ENCODE assay signal across 8 cellular contexts in the genomic region with DNA sequence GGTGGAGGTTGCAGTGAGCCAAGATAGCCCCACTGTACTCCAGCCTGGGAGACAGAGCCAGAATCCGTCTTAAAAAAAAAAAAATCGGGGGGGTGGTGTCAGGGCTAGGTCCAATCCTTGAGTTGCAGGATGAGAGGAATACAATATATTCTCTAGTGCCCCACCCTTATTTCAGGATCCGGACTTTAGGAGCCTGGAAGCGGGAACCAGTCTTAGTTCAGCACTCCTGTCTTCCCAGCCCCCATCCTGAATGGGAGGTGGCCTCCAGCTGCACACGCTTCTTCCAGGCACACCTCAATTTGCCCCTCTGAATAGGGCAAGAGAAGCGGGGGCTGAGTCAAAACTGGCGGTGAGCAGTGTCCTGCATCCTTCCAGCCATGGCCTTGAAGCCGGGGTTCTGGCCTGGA. TPM values are rescaled to one million over a fixed set of nuclear protein-coding genes. Genes with fewer than 3 reads are reported as not detected.
DNase-seq lines count a peak whose midpoint lies in the region; ATAC-seq, FAIRE-seq and TF ChIP-seq lines count a peak whose summit lies in the region.

No MANE protein-coding gene starts in this region.

- in situ Hi-C loops in gastrocnemius medialis (cut with MboI; ENCODE audit: low sequenced_read_pairs in 4 of 4), result no loop called here

- peak overlapping the region; percentile 94 to 99 (median 98) for H3K27ac ChIP-seq in gastrocnemius medialis

- no peaks in the 10 kb centered on the region for H3K36me3 ChIP-seq in gastrocnemius medialis

- H3K4me3 ChIP-seq in fibroblast of villous mesenchyme (ENCODE audit: low read depth, low read length) (peak overlapping the region; percentile 82), gastrocnemius medialis (peak overlapping the region; percentile 84 to 93 (median 90))

- H3K9me3 Mint-ChIP-seq in T-cell, result no peaks in the 10 kb centered on the region

- intact Hi-C loops in gastrocnemius medialis (cut with DNase I; ENCODE audit: low total_unique reads), result loop anchor here (1.0 to 5.0 kb wide), 4 partner anchors 18 to 827 kb away; partner anchors contain the start of genes HSF4 and TMEM208

- H3K4me1 Mint-ChIP-seq in T-cell, result peaks cover 40 to 56% (median 48%) of the 10 kb centered on the region in 3 donors

- POLR2A ChIA-PET in T-cell (lab: Charles Lee), result no interaction called here

- TF ChIP-seq CTCF in fibroblast of villous mesenchyme (IDR thresholded peaks at IDR 0.05; ENCODE audit: insufficient read depth, low read depth, low read length) (no peak), gastrocnemius medialis (IDR thresholded peaks at IDR 0.05 in 4 of 5, conservative IDR thresholded peaks at IDR 0.05 in 1 of 5) (no peak)

- CTCF ChIA-PET in T-cell (lab: Charles Lee), result interaction anchor here (0.6 to 1.6 kb wide), 2 partner anchors 13 to 288 kb away, joined by 3 read pairs; no protein-coding TSS in a partner anchor

- peaks cover 0 to 5% of the 10 kb centered on the region in 2 donors for H3K27me3 Mint-ChIP-seq in T-cell

- no peaks in the 10 kb centered on the region for H3K27me3 ChIP-seq in gastrocnemius medialis

- no peak for DNase-seq in GM12891 (ENCODE audit: insufficient read length, low spot score)
- DNase-seq in T-cell, result no peak
- DNase-seq in fibroblast of villous mesenchyme (ENCODE audit: low read depth), result no peak
- no peak for DNase-seq in gastrocnemius medialis
- DNase-seq in NCI-H1436 treated with DMSO at 0.1 percent for 48 hours (lab: John Stamatoyannopoulos, UW), result no peak
- no peak for DNase-seq in stimulated activated CD4-positive, alpha-beta T cell treated with anti-CD3 and anti-CD28 coated beads, Interleukin-12 subunit alpha, Interleukin-12 subunit beta, amount 100 ng/mL, for 4 hours

- H3K4me3 Mint-ChIP-seq in T-cell, result peak overlapping the region; percentile 65 to 93 (median 76)

- no peaks in the 10 kb centered on the region for H3K36me3 Mint-ChIP-seq in T-cell

- ATAC-seq in T-cell (replicated peaks in 1 of 4) (no peak), gastrocnemius medialis (peak; percentile 1 to 4), HG03095 (IDR thresholded peaks at IDR 0.05; ENCODE audit: unreplicated experiment) (no peak), HG03175 (IDR thresholded peaks at IDR 0.05; ENCODE audit: unreplicated experiment) (no peak)

- H3K27ac Mint-ChIP-seq in T-cell, result peak overlapping the region; percentile 92 to 98

- H3K4me1 ChIP-seq in gastrocnemius medialis, result peaks cover 69 to 73% of the 10 kb centered on the region in 2 donors

- FAIRE-seq in GM12891 (lab: Jason Lieb, UNC), result peak; percentile 28

- H3K9me3 ChIP-seq in gastrocnemius medialis, result no peaks in the 10 kb centered on the region

- TF ChIP-seq POLR2A in GM12891 (IDR thresholded peaks at IDR 0.05; ENCODE audit: low read depth, low read length), result no peak
- no peak for TF ChIP-seq POLR2A in gastrocnemius medialis (IDR thresholded peaks at IDR 0.05)

TF ChIP-seq in GM12891, 5 proteins besides CTCF, POLR2A, EP300 and RAD21:
- TF ChIP-seq POLR2AphosphoS5 (IDR thresholded peaks at IDR 0.05; ENCODE audit: low read depth, low read length), result no peak
- TF ChIP-seq POU2F2 (IDR thresholded peaks at IDR 0.05; ENCODE audit: low read depth, low read length), result no peak
- no peak for TF ChIP-seq TAF1 (IDR thresholded peaks at IDR 0.05; ENCODE audit: low read depth, low read length)
- TF ChIP-seq SPI1 (IDR thresholded peaks at IDR 0.05; ENCODE audit: low read depth, low read length), result no peak
- TF ChIP-seq PAX5 (IDR thresholded peaks at IDR 0.05; ENCODE audit: insufficient read depth, low read length, severe bottlenecking), result no peak
TF ChIP-seq in GM12891: peak in this region for 0.

RNA-seq across cellular contexts. Expression of gene FHOD1, which starts 1.6 kb away (rescaled TPM):
- 37.6 TPM for polyA plus RNA-seq in GM12891 (2012; ENCODE audit: low read depth, missing spikeins)
- total RNA-seq in T-cell (10 to 100 TPM; 31.0 to 92.5 (median 66.2) TPM), fibroblast of villous mesenchyme (22.9 and 24.2 TPM in 2 replicates), gastrocnemius medialis (10 to 100 TPM; 26.3 to 65.3 (median 52.4) TPM)

RNA-seq across cellular contexts. Expression of gene SLC9A5, which starts 3.1 kb away (rescaled TPM):
- 5.2 TPM for polyA plus RNA-seq in GM12891 (2012; ENCODE audit: low read depth, missing spikeins)
- 1 to 10 TPM; 1.4 to 2.3 (median 2.2) TPM for total RNA-seq in T-cell
- 1.9 and 2.2 TPM in 2 replicates for total RNA-seq in fibroblast of villous mesenchyme
- total RNA-seq in gastrocnemius medialis, result 1 to 10 TPM in 3 of 4 donors, under 1 TPM in 1; 0.61 to 2.0 (median 1.2) TPM

RNA-seq across cellular contexts. Expression of gene TMEM208, which starts 18.7 kb away (rescaled TPM):
- 35.4 TPM for polyA plus RNA-seq in GM12891 (2012; ENCODE audit: low read depth, missing spikeins)
- total RNA-seq in T-cell (10 to 100 TPM; 28.5 to 40.3 (median 34.8) TPM), fibroblast of villous mesenchyme (25.5 and 29.0 TPM in 2 replicates), gastrocnemius medialis (10 to 100 TPM; 14.7 to 35.8 (median 29.2) TPM)

RNA-seq across cellular contexts. Expression of gene PLEKHG4, which starts 33.7 kb away (rescaled TPM):
- polyA plus RNA-seq in GM12891 (2012; ENCODE audit: low read depth, missing spikeins), result 1.0 TPM
- 10 to 100 TPM; 19.4 to 27.5 (median 24.9) TPM for total RNA-seq in T-cell
- total RNA-seq in fibroblast of villous mesenchyme, result 18.1 and 19.6 TPM in 2 replicates
- 10 to 100 TPM in 1 of 4 donors, 1 to 10 TPM in 3; 1.1 to 16.5 (median 2.6) TPM for total RNA-seq in gastrocnemius medialis

RNA-seq across cellular contexts. Expression of gene ELMO3, which starts 46.7 kb away (rescaled TPM):
- 1.5 TPM for polyA plus RNA-seq in GM12891 (2012; ENCODE audit: low read depth, missing spikeins)
- total RNA-seq in T-cell (10 to 100 TPM in 1 of 5 donors, 1 to 10 TPM in 4; 3.8 to 11.7 (median 8.8) TPM), fibroblast of villous mesenchyme (0.43 and 0.64 TPM in 2 replicates), gastrocnemius medialis (under 1 TPM; 0.09 to 0.55 (median 0.29) TPM)

Comparison
In these comparisons a context has a peak if more than half of its experiments do, and no peak if none do; other contexts are left out.
1. ATAC-seq: peak in gastrocnemius medialis (2 of 2); none in T-cell (0 of 4), HG03095 (single experiment) and HG03175 (single experiment).